ENCODE assay signal across 1 cellular context in genomic region chr6:36131517-36132220, GRCh38.
A peak's percentile ranks its signal among the peaks of the same experiment; 100 is the strongest.
TF ChIP-seq lines count a peak whose summit lies in the region.

No MANE protein-coding gene starts in this region.

TF ChIP-seq in HepG2, 621 proteins besides CTCF, POLR2A, EP300 and RAD21 (continued from another document and continues in another):
- TF ChIP-seq SALL2 (CRISPR knock-in tag; IDR thresholded peaks at IDR 0.05) (0 out of 2 replicates have a peak, but pooled peaks have one; percentile 7), ZNF879 (CRISPR knock-in tag; IDR thresholded peaks at IDR 0.05) (0 out of 2 replicates have a peak, but pooled peaks have one; percentile 15), PBX2 (CRISPR knock-in tag; IDR thresholded peaks at IDR 0.05) (no peak), ZNF281 (CRISPR knock-in tag; IDR thresholded peaks at IDR 0.05; ENCODE audit: borderline replicate concordance) (peak; percentile 61; the same call in 1 of the 2 replicates), ZNF414 (CRISPR knock-in tag; IDR thresholded peaks at IDR 0.05) (peak; percentile 13), DBP (CRISPR knock-in tag; IDR thresholded peaks at IDR 0.05; ENCODE audit: not compliant biosample characterization) (no peak), DZIP1 (CRISPR knock-in tag; IDR thresholded peaks at IDR 0.05) (no peak), CERS6 (CRISPR knock-in tag; IDR thresholded peaks at IDR 0.05) (no peak), ZSCAN5A (CRISPR knock-in tag; IDR thresholded peaks at IDR 0.05; ENCODE audit: borderline replicate concordance) (no peak), BCLAF1 (IDR thresholded peaks at IDR 0.05) (no peak), ZHX2 (IDR thresholded peaks at IDR 0.05; ENCODE audit: low read depth) (no peak), ZHX2 (CRISPR knock-in tag; IDR thresholded peaks at IDR 0.05; ENCODE audit: borderline replicate concordance) (peak; percentile 49; the same call in 1 of the 2 replicates), ZKSCAN8 (CRISPR knock-in tag; IDR thresholded peaks at IDR 0.05; ENCODE audit: borderline replicate concordance) (no peak)
